8 cellular contexts compared by ENCODE assay signal in genomic region chr5:50440651-50441478, GRCh38. TPM values are rescaled to one million over a fixed set of nuclear protein-coding genes. Genes with fewer than 3 reads are reported as not detected.
DNase-seq lines count a peak whose midpoint lies in the region; ATAC-seq and TF ChIP-seq lines count a peak whose summit lies in the region.

Gene EMB (minus strand): TSS chr5:50441288. CDS start chr5:50441151, 137 bp downstream.

- H3K4me1 Mint-ChIP-seq in activated T-helper 1 cell treated with anti-CD3 and anti-CD28 coated beads, Interleukin-12 subunit alpha, Interleukin-12 subunit beta, Interleukin-2, Interleukin-4 antibody, amounts not matched to agents 30 ng/mL and 10 ng/mL and 1 ng/mL, durations not matched to agents 14 hours and 24 hours and 36 hours (ENCODE audit: low read depth), result peaks cover 65% of the 10 kb centered on the region
- H3K4me1 Mint-ChIP-seq in glutamatergic neuron (ENCODE audit: low read depth, unreplicated experiment), result peaks cover 2% of the 10 kb centered on the region

- H3K36me3 ChIP-seq in BLaER1 treated with 17β-estradiol and CSF1 and Interleukin-3, amounts not matched to agents 10 nM and 100 nM, result peaks cover 0 to 14% (median 10%) of the 10 kb centered on the region in 11 experiments; a peak in 15 of 22 replicates
- H3K36me3 ChIP-seq in osteoblast (ENCODE audit: insufficient read depth, low read length), result no peaks in the 10 kb centered on the region
- no peaks in the 10 kb centered on the region for H3K36me3 ChIP-seq in thyroid gland

- H3K27me3 Mint-ChIP-seq in activated T-helper 1 cell treated with anti-CD3 and anti-CD28 coated beads, Interleukin-12 subunit alpha, Interleukin-12 subunit beta, Interleukin-2, Interleukin-4 antibody, amounts not matched to agents 30 ng/mL and 10 ng/mL and 1 ng/mL, durations not matched to agents 14 hours and 24 hours and 36 hours (ENCODE audit: insufficient read depth), result peaks cover 2% of the 10 kb centered on the region
- peaks cover 6% of the 10 kb centered on the region for H3K27me3 Mint-ChIP-seq in glutamatergic neuron (ENCODE audit: unreplicated experiment)

- ATAC-seq in HG03439 (IDR thresholded peaks at IDR 0.05; ENCODE audit: unreplicated experiment), result peak; percentile 59

- peaks cover 0 to 6% (median 0%) of the 10 kb centered on the region in 11 experiments; a peak in 1 of 22 replicates for H3K9me3 ChIP-seq in BLaER1 treated with 17β-estradiol and CSF1 and Interleukin-3, amounts not matched to agents 10 nM and 100 nM (replicated peaks in 1 of 11)
- H3K9me3 ChIP-seq in osteoblast (ENCODE audit: low read depth, low read length), result no peaks in the 10 kb centered on the region
- H3K9me3 ChIP-seq in thyroid gland, result no peaks in the 10 kb centered on the region

- peak; percentile 73 for DNase-seq in OCI-M1 (lab: John Stamatoyannopoulos, UW)
- DNase-seq in activated T-helper 1 cell treated with anti-CD3 and anti-CD28 coated beads, Interleukin-12 subunit alpha, Interleukin-12 subunit beta, Interleukin-2, Interleukin-4 antibody, amounts not matched to agents 30 ng/mL and 10 ng/mL and 1 ng/mL, durations not matched to agents 14 hours and 24 hours and 36 hours (ENCODE audit: low spot score), result peak; percentile 72
- peak; percentile 82 for DNase-seq in glutamatergic neuron
- peak; percentile 56 for DNase-seq in osteoblast (ENCODE audit: insufficient read length, low spot score, missing footprints)
- peak; percentile 73 to 77 for DNase-seq in thyroid gland

- peak within 1 kb of the TSS; percentile 80 for H2AFZ ChIP-seq in osteoblast (ENCODE audit: low read length)

- no peaks in the 10 kb centered on the region for H3K79me2 ChIP-seq in osteoblast (ENCODE audit: insufficient read depth, low read length)

- no peaks in the 10 kb centered on the region for H3K9me3 Mint-ChIP-seq in activated T-helper 1 cell treated with anti-CD3 and anti-CD28 coated beads, Interleukin-12 subunit alpha, Interleukin-12 subunit beta, Interleukin-2, Interleukin-4 antibody, amounts not matched to agents 30 ng/mL and 10 ng/mL and 1 ng/mL, durations not matched to agents 14 hours and 24 hours and 36 hours
- H3K9me3 Mint-ChIP-seq in glutamatergic neuron (ENCODE audit: unreplicated experiment), result peaks cover 4% of the 10 kb centered on the region

- H3K4me3 ChIP-seq in BLaER1 treated with 17β-estradiol and CSF1 and Interleukin-3, amounts not matched to agents 10 nM and 100 nM, result peak within 1 kb of the TSS; percentile 82 to 96 (median 94)
- H3K4me3 ChIP-seq in osteoblast (ENCODE audit: insufficient read depth, low read length) (peak within 1 kb of the TSS; percentile 71), thyroid gland (replicated peaks in 1 of 3) (peak within 1 kb of the TSS; percentile 50 to 75 (median 73))

- WGBS in thyroid gland, 2 donors, result 2% methylated on average over 36 to 46 of the region's 80 CpGs

- peak within 1 kb of the TSS; percentile 97 for H3K27ac Mint-ChIP-seq in activated T-helper 1 cell treated with anti-CD3 and anti-CD28 coated beads, Interleukin-12 subunit alpha, Interleukin-12 subunit beta, Interleukin-2, Interleukin-4 antibody, amounts not matched to agents 30 ng/mL and 10 ng/mL and 1 ng/mL, durations not matched to agents 14 hours and 24 hours and 36 hours
- peak within 1 kb of the TSS; percentile 55 for H3K27ac Mint-ChIP-seq in glutamatergic neuron (ENCODE audit: unreplicated experiment)

- H3K4me1 ChIP-seq in BLaER1 treated with 17β-estradiol and CSF1 and Interleukin-3, amounts not matched to agents 10 nM and 100 nM, result peaks cover 32 to 77% (median 60%) of the 10 kb centered on the region in 10 experiments
- peaks cover 3% of the 10 kb centered on the region for H3K4me1 ChIP-seq in osteoblast (ENCODE audit: insufficient read depth, low read length)
- H3K4me1 ChIP-seq in thyroid gland, result no peaks in the 10 kb centered on the region

- peaks cover 0 to 20% (median 0%) of the 10 kb centered on the region in 11 experiments; a peak in 4 of 22 replicates for H4K20me1 ChIP-seq in BLaER1 treated with 17β-estradiol and CSF1 and Interleukin-3, amounts not matched to agents 10 nM and 100 nM
- no peaks in the 10 kb centered on the region for H4K20me1 ChIP-seq in osteoblast (ENCODE audit: insufficient read depth, low read length)

- H3K27me3 ChIP-seq in BLaER1 treated with 17β-estradiol and CSF1 and Interleukin-3, amounts not matched to agents 10 nM and 100 nM, result no peaks in the 10 kb centered on the region
- H3K27me3 ChIP-seq in osteoblast (ENCODE audit: insufficient read depth, low read length), result no peaks in the 10 kb centered on the region
- H3K27me3 ChIP-seq in thyroid gland, result no peaks in the 10 kb centered on the region

- H3K36me3 Mint-ChIP-seq in activated T-helper 1 cell treated with anti-CD3 and anti-CD28 coated beads, Interleukin-12 subunit alpha, Interleukin-12 subunit beta, Interleukin-2, Interleukin-4 antibody, amounts not matched to agents 30 ng/mL and 10 ng/mL and 1 ng/mL, durations not matched to agents 14 hours and 24 hours and 36 hours (ENCODE audit: low read depth), result peaks cover 19% of the 10 kb centered on the region
- H3K36me3 Mint-ChIP-seq in glutamatergic neuron (ENCODE audit: unreplicated experiment), result no peaks in the 10 kb centered on the region

- H3K9ac ChIP-seq in BLaER1 treated with 17β-estradiol and CSF1 and Interleukin-3, amounts not matched to agents 10 nM and 100 nM, result peak within 1 kb of the TSS; percentile 83 to 99 (median 97)

- intact Hi-C loops in activated T-helper 1 cell treated with anti-CD3 and anti-CD28 coated beads, Interleukin-12 subunit alpha, Interleukin-12 subunit beta, Interleukin-2, Interleukin-4 antibody, amounts not matched to agents 30 ng/mL and 10 ng/mL and 1 ng/mL, durations not matched to agents 14 hours and 24 hours and 36 hours (cut with micrococcal nuclease), result loop anchor here (1.0 to 2.0 kb wide), 9 partner anchors 14 to 310 kb away; partner anchors contain the start of gene PARP8
- intact Hi-C loops in thyroid gland (cut with DNase I), result no loop called here

- H3K4me2 ChIP-seq in BLaER1 treated with 17β-estradiol and CSF1 and Interleukin-3, amounts not matched to agents 10 nM and 100 nM, result peak within 1 kb of the TSS; percentile 76 to 98 (median 85)
- peak within 1 kb of the TSS; percentile 68 for H3K4me2 ChIP-seq in osteoblast (ENCODE audit: insufficient read depth, low read length)

- TF ChIP-seq POLR2A in GM19099 (IDR thresholded peaks at IDR 0.05; ENCODE audit: extremely low read depth, insufficient read length, low read depth), result peak; percentile 78
- peak in 1 of 2 donors; percentile 42 for TF ChIP-seq POLR2A in thyroid gland (IDR thresholded peaks at IDR 0.05)

- peak within 1 kb of the TSS; percentile 94 for H3K4me3 Mint-ChIP-seq in activated T-helper 1 cell treated with anti-CD3 and anti-CD28 coated beads, Interleukin-12 subunit alpha, Interleukin-12 subunit beta, Interleukin-2, Interleukin-4 antibody, amounts not matched to agents 30 ng/mL and 10 ng/mL and 1 ng/mL, durations not matched to agents 14 hours and 24 hours and 36 hours
- peak within 1 kb of the TSS; percentile 90 for H3K4me3 Mint-ChIP-seq in glutamatergic neuron (ENCODE audit: unreplicated experiment)

- peak within 1 kb of the TSS; percentile 53 to 99 (median 98) for H3K27ac ChIP-seq in BLaER1 treated with 17β-estradiol and CSF1 and Interleukin-3, amounts not matched to agents 10 nM and 100 nM
- H3K27ac ChIP-seq in osteoblast (ENCODE audit: low read depth, low read length) (no peak within 1 kb of the TSS), thyroid gland (peak within 1 kb of the TSS; percentile 40 to 67 (median 47))

- no peak for TF ChIP-seq CTCF in glutamatergic neuron (IDR thresholded peaks at IDR 0.05; ENCODE audit: partially characterized antibody, unreplicated experiment)
- peak; percentile 11 for TF ChIP-seq CTCF in osteoblast (IDR thresholded peaks at IDR 0.05; ENCODE audit: extremely low read depth, low read depth, low read length)
- TF ChIP-seq CTCF in thyroid gland (IDR thresholded peaks at IDR 0.05), result peak in 3 of 6 experiments; percentile 9 to 44 (median 32)

RNA-seq across cellular contexts. Expression of gene EMB, which starts in this region (rescaled TPM):
- 80.6 and 81.8 TPM in 2 replicates for total RNA-seq in activated T-helper 1 cell treated with anti-CD3 and anti-CD28 coated beads, Interleukin-12 subunit alpha, Interleukin-12 subunit beta, Interleukin-2, Interleukin-4 antibody, amounts not matched to agents 30 ng/mL and 10 ng/mL and 1 ng/mL, durations not matched to agents 14 hours and 24 hours and 36 hours
- total RNA-seq in glutamatergic neuron (ENCODE audit: unreplicated experiment) (19.7 TPM), osteoblast (14.5 and 17.4 TPM in 2 replicates), thyroid gland (10 to 100 TPM; 54.8 to 78.0 (median 58.5) TPM)
